Comparison of ENCODE assay signal across 21 cellular contexts in genomic region chr2:147925886-147926285, GRCh38.
DNase-seq lines count a peak whose midpoint lies in the region; ATAC-seq, FAIRE-seq and TF ChIP-seq lines count a peak whose summit lies in the region.
"Had no signal": no experiment of that assay in that cellular context is flagged by ENCODE, and none has a peak within 500 bp of the region (broad histone marks: within the 10 kb centered on the region; RNA-seq: fewer than 3 reads in every experiment).

No MANE protein-coding gene starts in this region.

- no peaks in the 10 kb centered on the region for H3K9me3 ChIP-seq in CD8-positive, alpha-beta T cell (ENCODE audit: low read length)
- no peaks in the 10 kb centered on the region for H3K9me3 ChIP-seq in mucosa of descending colon
- H3K9me3 ChIP-seq: lower lobe of right lung, stomach had no signal

- no peak for ATAC-seq in CD8-positive, alpha-beta T cell
- ATAC-seq in mucosa of descending colon (peak; percentile 30), GM18873 (IDR thresholded peaks at IDR 0.05; ENCODE audit: low FRiP score, unreplicated experiment) (no peak)
- ATAC-seq: lower lobe of right lung had no signal

- no peaks in the 10 kb centered on the region for H3K27me3 Mint-ChIP-seq in CD8-positive, alpha-beta T cell (ENCODE audit: low read depth)
- H3K27me3 Mint-ChIP-seq: activated B cell treated with CpG ODN at 0.5 μM for 24 hours, type B pancreatic cell had no signal

- H3K27ac Mint-ChIP-seq in CD8-positive, alpha-beta T cell = peak overlapping the region; percentile 4
- H3K27ac Mint-ChIP-seq: activated B cell treated with CpG ODN at 0.5 μM for 24 hours, type B pancreatic cell had no signal

- no peak for DNase-seq in CD8-positive, alpha-beta T cell
- peak; percentile 10 for DNase-seq in Jurkat, Clone E6-1 (ENCODE audit: low read depth, low spot score)
- DNase-seq in mucosa of descending colon (peak in 1 of 3 donors; percentile 37), DMS 273 (lab: John Stamatoyannopoulos, UW; ENCODE audit: unreplicated experiment) (no peak)
- DNase-seq in activated CD4-positive, alpha-beta T cell treated with anti-CD3 and anti-CD28 coated beads for 48 hours = no peak
- DNase-seq: activated B cell treated with CpG ODN at 0.5 μM for 24 hours; AML-193; dorsolateral prefrontal cortex; Karpas-422; lower lobe of right lung; NCI-H1092 treated with DMSO at 0.1 percent for 48 hours; NCI-H69; SHP77; stimulated activated CD4-positive, alpha-beta T cell treated with anti-CD3 and anti-CD28 coated beads, Interleukin-2, amount 100 ng/mL, for 48 hours; stomach; T-helper 2 cell had no signal

- peaks cover 13% of the 10 kb centered on the region for H3K4me1 Mint-ChIP-seq in CD8-positive, alpha-beta T cell (ENCODE audit: low read depth)
- H3K4me1 Mint-ChIP-seq: activated B cell treated with CpG ODN at 0.5 μM for 24 hours had no signal

- H3K4me3 Mint-ChIP-seq in CD8-positive, alpha-beta T cell = no peak overlapping the region
- H3K4me3 Mint-ChIP-seq: activated B cell treated with CpG ODN at 0.5 μM for 24 hours, type B pancreatic cell had no signal

- no peaks in the 10 kb centered on the region for H3K27me3 ChIP-seq in CD8-positive, alpha-beta T cell (ENCODE audit: insufficient read depth, low read length)
- H3K27me3 ChIP-seq: cardiac muscle cell, dorsolateral prefrontal cortex, stomach had no signal

- no peak overlapping the region for H3K27ac ChIP-seq in CD8-positive, alpha-beta T cell (ENCODE audit: low read depth, low read length)
- H3K27ac ChIP-seq: cardiac muscle cell, lower lobe of right lung, stomach had no signal

- no peaks in the 10 kb centered on the region for H3K4me1 ChIP-seq in CD8-positive, alpha-beta T cell (ENCODE audit: insufficient read depth, low read length)
- H3K4me1 ChIP-seq in mucosa of descending colon (ENCODE audit: low read depth) = no peaks in the 10 kb centered on the region

- POLR2A ChIA-PET in CD8-positive, alpha-beta T cell (lab: Charles Lee) = no interaction called here

- no peak overlapping the region for H3K4me3 ChIP-seq in CD8-positive, alpha-beta T cell (ENCODE audit: low read depth, low read length)
- no peak overlapping the region for H3K4me3 ChIP-seq in Jurkat, Clone E6-1 (ENCODE audit: low read length)
- H3K4me3 ChIP-seq in mucosa of descending colon = no peak overlapping the region
- H3K4me3 ChIP-seq: cardiac muscle cell, dorsolateral prefrontal cortex, lower lobe of right lung, stomach had no signal

- CTCF ChIA-PET in CD8-positive, alpha-beta T cell (lab: Charles Lee) = no interaction called here

- peaks cover 2% of the 10 kb centered on the region for H3K36me3 Mint-ChIP-seq in CD8-positive, alpha-beta T cell

- no peaks in the 10 kb centered on the region for H3K36me3 ChIP-seq in CD8-positive, alpha-beta T cell (ENCODE audit: insufficient read depth, low read length)
- H3K36me3 ChIP-seq in mucosa of descending colon (ENCODE audit: low read depth) = no peaks in the 10 kb centered on the region

- H3K9me3 Mint-ChIP-seq in CD8-positive, alpha-beta T cell = no peaks in the 10 kb centered on the region
- H3K9me3 Mint-ChIP-seq: activated B cell treated with CpG ODN at 0.5 μM for 24 hours, type B pancreatic cell had no signal

- intact Hi-C loops in CD8-positive, alpha-beta T cell (cut with DNase I, micrococcal nuclease) = no loop called here
- intact Hi-C loops in mucosa of descending colon (cut with DNase I, micrococcal nuclease) = no loop called here

- FAIRE-seq in endometrium (lab: Jason Lieb, UNC) = peak; percentile 53
- FAIRE-seq: H1 had no signal

- TF ChIP-seq CTCF in CD8-positive, alpha-beta T cell (IDR thresholded peaks at IDR 0.05) = no peak
- TF ChIP-seq CTCF in mucosa of descending colon (IDR thresholded peaks at IDR 0.05) = no peak
